Comparison of ENCODE assay signal across 10 cellular contexts in the genomic region with DNA sequence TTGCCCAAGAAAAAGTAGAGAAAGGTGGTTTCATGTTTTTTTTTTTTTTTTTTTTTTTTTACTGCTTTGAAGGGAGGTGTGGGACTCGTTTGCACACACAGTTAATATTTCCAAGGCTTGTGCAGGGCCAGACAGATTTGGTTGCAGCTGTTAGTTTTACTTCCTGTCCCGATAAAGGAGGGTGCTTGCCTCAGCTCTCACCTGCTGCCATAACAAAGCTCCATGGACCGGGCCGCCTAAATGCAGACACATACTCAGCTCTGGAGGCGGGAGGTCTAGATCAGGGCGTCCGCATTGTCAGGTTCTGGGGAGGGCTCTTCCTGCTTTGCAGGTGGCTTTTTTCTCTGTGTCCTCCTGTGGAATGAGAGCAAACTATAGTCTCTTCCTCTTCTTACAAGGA.
DNase-seq lines count a peak whose midpoint lies in the region; ATAC-seq and TF ChIP-seq lines count a peak whose summit lies in the region.
"Had no signal": no experiment of that assay in that cellular context is flagged by ENCODE, and none has a peak within 500 bp of the region (broad histone marks: within the 10 kb centered on the region; RNA-seq: fewer than 3 reads in every experiment).

No MANE protein-coding gene starts in this region.

- H3K4me1 ChIP-seq in gastroesophageal sphincter (peaks cover 0 to 29% (median 0%) of the 10 kb centered on the region in 3 donors), breast epithelium (no peaks in the 10 kb centered on the region)

- no peaks in the 10 kb centered on the region for H3K27me3 ChIP-seq in gastroesophageal sphincter
- no peaks in the 10 kb centered on the region for H3K27me3 ChIP-seq in breast epithelium
- H3K27me3 ChIP-seq: cardiac muscle cell had no signal

- ATAC-seq in GM18517 (IDR thresholded peaks at IDR 0.05; ENCODE audit: unreplicated experiment) = peak; percentile 78
- ATAC-seq in GM21825 (IDR thresholded peaks at IDR 0.05; ENCODE audit: unreplicated experiment) = peak; percentile 69
- no peak for ATAC-seq in gastroesophageal sphincter
- ATAC-seq: right cardiac atrium had no signal

- no CpG with 5 or more reads among the region's 7 CpGs for WGBS in gastroesophageal sphincter (ENCODE audit: low coverage in 1 of 2), 2 donors

- TF ChIP-seq POLR2A in gastroesophageal sphincter (IDR thresholded peaks at IDR 0.05) = no peak
- no peak for TF ChIP-seq POLR2A in breast epithelium (IDR thresholded peaks at IDR 0.05)

- H3K9me3 ChIP-seq in gastroesophageal sphincter (no peaks in the 10 kb centered on the region), breast epithelium (no peaks in the 10 kb centered on the region)

- DNase-seq in MV-4-11 (lab: John Stamatoyannopoulos, UW) = peak; percentile 78
- DNase-seq in germinal center (ENCODE audit: low spot score) = peak; percentile 74
- no peak for DNase-seq in activated effector memory CD4-positive, alpha-beta T cell treated with anti-CD3 and anti-CD28 coated beads, Interleukin-2, amount 50 U/mL, for 16 hours
- no peak for DNase-seq in DMS114 treated with DMSO at 0.1 percent for 48 hours (lab: John Stamatoyannopoulos, UW; ENCODE audit: unreplicated experiment)
- DNase-seq in breast epithelium (ENCODE audit: low spot score in 2 of 2) = no peak

- no peak overlapping the region for H3K4me3 ChIP-seq in gastroesophageal sphincter
- H3K4me3 ChIP-seq in breast epithelium = no peak overlapping the region
- H3K4me3 ChIP-seq: cardiac muscle cell had no signal

- intact Hi-C loops in breast epithelium (cut with DNase I; ENCODE audit: low total_unique reads) = no loop called here

- H3K36me3 ChIP-seq in gastroesophageal sphincter = no peaks in the 10 kb centered on the region
- H3K36me3 ChIP-seq in breast epithelium = no peaks in the 10 kb centered on the region
- H3K36me3 ChIP-seq: cardiac muscle cell had no signal

- TF ChIP-seq EP300 in gastroesophageal sphincter (IDR thresholded peaks at IDR 0.05) = no peak

- no peak for TF ChIP-seq CTCF in gastroesophageal sphincter (IDR thresholded peaks at IDR 0.05)
- no peak for TF ChIP-seq CTCF in breast epithelium (IDR thresholded peaks at IDR 0.05)

- H3K27ac ChIP-seq in gastroesophageal sphincter = no peak overlapping the region
- H3K27ac ChIP-seq in breast epithelium = no peak overlapping the region
- H3K27ac ChIP-seq: cardiac muscle cell had no signal

Comparison
In these comparisons a context has a peak if more than half of its experiments do, and no peak if none do; other contexts are left out.
1. DNase-seq: peak in MV-4-11 (single experiment) and germinal center (single experiment); none in activated effector memory CD4-positive, alpha-beta T cell treated with anti-CD3 and anti-CD28 coated beads, Interleukin-2, amount 50 U/mL, for 16 hours (single experiment), DMS114 treated with DMSO at 0.1 percent for 48 hours (single experiment) and breast epithelium (0 of 2).